Comparison of ENCODE assay signal across 8 cellular contexts in genomic region chr19:36418287-36419001, GRCh38. TPM values are rescaled to one million over a fixed set of nuclear protein-coding genes. Genes with fewer than 3 reads are reported as not detected.
A peak's percentile ranks its signal among the peaks of the same experiment; 100 is the strongest.
DNase-seq lines count a peak whose midpoint lies in the region; ATAC-seq and TF ChIP-seq lines count a peak whose summit lies in the region.

ZFP82 (minus strand) TSS chr19:36418644; CDS start chr19:36409789, 8,855 bp downstream.

- peaks cover 50% of the 10 kb centered on the region for H3K79me2 ChIP-seq in OCI-LY3 (ENCODE audit: low read length)

- H3K4me3 ChIP-seq in OCI-LY3 (ENCODE audit: low read length) (peak within 1 kb of the TSS; percentile 84), fibroblast of mammary gland (ENCODE audit: control insufficient read depth, low read depth, low read length) (peak within 1 kb of the TSS; percentile 74)

- DNase-seq in AG08395 (ENCODE audit: low spot score) (peak; percentile 95), fibroblast of mammary gland (ENCODE audit: low read depth) (peak; percentile 73), natural killer cell (peak; percentile 66)
- DNase-seq in activated T-helper 1 cell treated with anti-CD3 and anti-CD28 coated beads, Interleukin-12 subunit alpha, Interleukin-12 subunit beta, Interleukin-2, Interleukin-4 antibody, amounts not matched to agents 30 ng/mL and 10 ng/mL and 1 ng/mL, durations not matched to agents 14 hours and 24 hours and 36 hours (ENCODE audit: low spot score): peak; percentile 73
- peak; percentile 88 for DNase-seq in stimulated activated naive B cell treated with anti-CD40 and anti-IgM and Interleukin-4, amounts not matched to agents 10 μg/mL and 1 μg/mL and 100 μg/mL, for 72 hours

- H3K4me3 Mint-ChIP-seq in activated T-helper 1 cell treated with anti-CD3 and anti-CD28 coated beads, Interleukin-12 subunit alpha, Interleukin-12 subunit beta, Interleukin-2, Interleukin-4 antibody, amounts not matched to agents 30 ng/mL and 10 ng/mL and 1 ng/mL, durations not matched to agents 14 hours and 24 hours and 36 hours: peak within 1 kb of the TSS; percentile 93
- peak within 1 kb of the TSS; percentile 98 for H3K4me3 Mint-ChIP-seq in natural killer cell
- H3K4me3 Mint-ChIP-seq in stimulated activated naive B cell treated with anti-CD40 and anti-IgM and Interleukin-4, amounts not matched to agents 10 μg/mL and 1 μg/mL and 100 μg/mL, for 72 hours: peak within 1 kb of the TSS; percentile 97 to 99

- H3K27ac Mint-ChIP-seq in activated T-helper 1 cell treated with anti-CD3 and anti-CD28 coated beads, Interleukin-12 subunit alpha, Interleukin-12 subunit beta, Interleukin-2, Interleukin-4 antibody, amounts not matched to agents 30 ng/mL and 10 ng/mL and 1 ng/mL, durations not matched to agents 14 hours and 24 hours and 36 hours: peak within 1 kb of the TSS; percentile 94
- H3K27ac Mint-ChIP-seq in natural killer cell: peak within 1 kb of the TSS; percentile 94 to 99
- H3K27ac Mint-ChIP-seq in stimulated activated naive B cell treated with anti-CD40 and anti-IgM and Interleukin-4, amounts not matched to agents 10 μg/mL and 1 μg/mL and 100 μg/mL, for 72 hours: peak within 1 kb of the TSS; percentile 100

- ATAC-seq in GM19035 (IDR thresholded peaks at IDR 0.05; ENCODE audit: unreplicated experiment): peak; percentile 88
- peak; percentile 59 for ATAC-seq in HG03571 (IDR thresholded peaks at IDR 0.05; ENCODE audit: unreplicated experiment)
- peak; percentile 89 to 92 (median 89) for ATAC-seq in natural killer cell
- ATAC-seq in stimulated activated naive B cell treated with anti-CD40 and anti-IgM and Interleukin-4, amounts not matched to agents 10 μg/mL and 1 μg/mL and 100 μg/mL, for 72 hours (replicated peaks): peak; percentile 93 to 96

- H3K36me3 Mint-ChIP-seq in activated T-helper 1 cell treated with anti-CD3 and anti-CD28 coated beads, Interleukin-12 subunit alpha, Interleukin-12 subunit beta, Interleukin-2, Interleukin-4 antibody, amounts not matched to agents 30 ng/mL and 10 ng/mL and 1 ng/mL, durations not matched to agents 14 hours and 24 hours and 36 hours (ENCODE audit: low read depth): peaks cover 22% of the 10 kb centered on the region
- no peaks in the 10 kb centered on the region for H3K36me3 Mint-ChIP-seq in natural killer cell
- peaks cover 9 to 21% of the 10 kb centered on the region in 2 donors for H3K36me3 Mint-ChIP-seq in stimulated activated naive B cell treated with anti-CD40 and anti-IgM and Interleukin-4, amounts not matched to agents 10 μg/mL and 1 μg/mL and 100 μg/mL, for 72 hours

- H3K4me2 ChIP-seq in OCI-LY3 (ENCODE audit: low read length): peak within 1 kb of the TSS; percentile 91

- H3K4me1 Mint-ChIP-seq in activated T-helper 1 cell treated with anti-CD3 and anti-CD28 coated beads, Interleukin-12 subunit alpha, Interleukin-12 subunit beta, Interleukin-2, Interleukin-4 antibody, amounts not matched to agents 30 ng/mL and 10 ng/mL and 1 ng/mL, durations not matched to agents 14 hours and 24 hours and 36 hours (ENCODE audit: low read depth): peaks cover 18% of the 10 kb centered on the region
- H3K4me1 Mint-ChIP-seq in natural killer cell: peaks cover 21 to 27% of the 10 kb centered on the region in 2 donors
- H3K4me1 Mint-ChIP-seq in stimulated activated naive B cell treated with anti-CD40 and anti-IgM and Interleukin-4, amounts not matched to agents 10 μg/mL and 1 μg/mL and 100 μg/mL, for 72 hours: peaks cover 13 to 30% of the 10 kb centered on the region in 2 donors

- H3K4me1 ChIP-seq in OCI-LY3 (ENCODE audit: low read length): peaks cover 9% of the 10 kb centered on the region

- H3K27ac ChIP-seq in OCI-LY3 (ENCODE audit: low read length): peak within 1 kb of the TSS; percentile 62

- peaks cover 32% of the 10 kb centered on the region for H3K36me3 ChIP-seq in OCI-LY3 (replicated peaks; ENCODE audit: low read depth, low read length)

- no peaks in the 10 kb centered on the region for H3K27me3 ChIP-seq in OCI-LY3 (ENCODE audit: low read depth, low read length)

- intact Hi-C loops in activated T-helper 1 cell treated with anti-CD3 and anti-CD28 coated beads, Interleukin-12 subunit alpha, Interleukin-12 subunit beta, Interleukin-2, Interleukin-4 antibody, amounts not matched to agents 30 ng/mL and 10 ng/mL and 1 ng/mL, durations not matched to agents 14 hours and 24 hours and 36 hours (cut with micrococcal nuclease): loop anchor here (1.0 to 5.0 kb wide), 7 partner anchors 39 to 799 kb away; partner anchors contain the start of genes ZFP14, ZNF260, ZNF383 and ZNF565
- intact Hi-C loops in natural killer cell (cut with micrococcal nuclease): no loop called here

- peak within 1 kb of the TSS; percentile 82 for H2AFZ ChIP-seq in OCI-LY3 (ENCODE audit: low read depth, low read length)

- H4K20me1 ChIP-seq in OCI-LY3 (ENCODE audit: insufficient read depth, low read length): no peaks in the 10 kb centered on the region

- H3K9ac ChIP-seq in OCI-LY3 (ENCODE audit: low read length): peak within 1 kb of the TSS; percentile 80

- peaks cover 15% of the 10 kb centered on the region; the same call in 1 of the 2 replicates for H3K9me3 ChIP-seq in OCI-LY3 (ENCODE audit: insufficient read depth, low read length)

- peaks cover 5% of the 10 kb centered on the region for H3K27me3 Mint-ChIP-seq in activated T-helper 1 cell treated with anti-CD3 and anti-CD28 coated beads, Interleukin-12 subunit alpha, Interleukin-12 subunit beta, Interleukin-2, Interleukin-4 antibody, amounts not matched to agents 30 ng/mL and 10 ng/mL and 1 ng/mL, durations not matched to agents 14 hours and 24 hours and 36 hours (ENCODE audit: insufficient read depth)
- H3K27me3 Mint-ChIP-seq in natural killer cell (ENCODE audit: low read depth in 2 of 2): peaks cover 17 to 18% of the 10 kb centered on the region in 2 donors
- peaks cover 18 to 25% of the 10 kb centered on the region in 2 donors for H3K27me3 Mint-ChIP-seq in stimulated activated naive B cell treated with anti-CD40 and anti-IgM and Interleukin-4, amounts not matched to agents 10 μg/mL and 1 μg/mL and 100 μg/mL, for 72 hours

- peaks cover 46% of the 10 kb centered on the region for H3K9me3 Mint-ChIP-seq in activated T-helper 1 cell treated with anti-CD3 and anti-CD28 coated beads, Interleukin-12 subunit alpha, Interleukin-12 subunit beta, Interleukin-2, Interleukin-4 antibody, amounts not matched to agents 30 ng/mL and 10 ng/mL and 1 ng/mL, durations not matched to agents 14 hours and 24 hours and 36 hours
- H3K9me3 Mint-ChIP-seq in natural killer cell: no peaks in the 10 kb centered on the region
- H3K9me3 Mint-ChIP-seq in stimulated activated naive B cell treated with anti-CD40 and anti-IgM and Interleukin-4, amounts not matched to agents 10 μg/mL and 1 μg/mL and 100 μg/mL, for 72 hours: peaks cover 0 to 5% of the 10 kb centered on the region in 2 donors

- TF ChIP-seq CTCF in OCI-LY3 (IDR thresholded peaks at IDR 0.05; ENCODE audit: low read depth, low read length) (no peak; the same call in 1 of the 2 replicates), fibroblast of mammary gland (conservative IDR thresholded peaks at IDR 0.05; ENCODE audit: control insufficient read depth, insufficient read depth, low read depth, low read length) (no peak), natural killer cell (IDR thresholded peaks at IDR 0.05) (no peak)

RNA-seq across cellular contexts. Expression of gene ZFP82, which starts in this region (rescaled TPM):
- 5.1 and 5.3 TPM in 2 replicates for total RNA-seq in activated T-helper 1 cell treated with anti-CD3 and anti-CD28 coated beads, Interleukin-12 subunit alpha, Interleukin-12 subunit beta, Interleukin-2, Interleukin-4 antibody, amounts not matched to agents 30 ng/mL and 10 ng/mL and 1 ng/mL, durations not matched to agents 14 hours and 24 hours and 36 hours
- total RNA-seq in natural killer cell: 1 to 10 TPM; 2.3 to 4.1 (median 3.6) TPM

Comparison
In these comparisons a context has a peak if more than half of its experiments do, and no peak if none do; other contexts are left out.
1. Peak in every context shown above with its lines: DNase-seq, ATAC-seq, H3K4me3 ChIP-seq and H3K27ac ChIP-seq.